ENCODE assay signal across 8 cellular contexts in genomic region chr10:15369642-15370211, GRCh38. TPM values are rescaled to one million over a fixed set of nuclear protein-coding genes. Genes with fewer than 3 reads are reported as not detected.
A peak's percentile ranks its signal among the peaks of the same experiment; 100 is the strongest.
DNase-seq lines count a peak whose midpoint lies in the region; ATAC-seq and TF ChIP-seq lines count a peak whose summit lies in the region.

No MANE protein-coding gene starts in this region.

- ATAC-seq in activated T-helper 17 cell treated with anti-CD3 and anti-CD28 coated beads, Interleukin-2, amount 50 U/mL, for 72 hours (replicated peaks), result no peak
- no peak for ATAC-seq in psoas muscle
- no peak for ATAC-seq in HG03280 (IDR thresholded peaks at IDR 0.05; ENCODE audit: unreplicated experiment)
- ATAC-seq in HG03139 (IDR thresholded peaks at IDR 0.05; ENCODE audit: unreplicated experiment), result no peak

- no peaks in the 10 kb centered on the region for H3K9me3 Mint-ChIP-seq in activated T-helper 17 cell treated with anti-CD3 and anti-CD28 coated beads, Interleukin-2, amount 50 U/mL, for 72 hours

- peaks cover 5% of the 10 kb centered on the region for H3K4me1 Mint-ChIP-seq in activated T-helper 17 cell treated with anti-CD3 and anti-CD28 coated beads, Interleukin-2, amount 50 U/mL, for 72 hours

- H3K36me3 Mint-ChIP-seq in activated T-helper 17 cell treated with anti-CD3 and anti-CD28 coated beads, Interleukin-2, amount 50 U/mL, for 72 hours (ENCODE audit: low read depth), result no peaks in the 10 kb centered on the region

- WGBS in psoas muscle, 3 donors, result 14 to 29% (median 18%) methylated on average over 23 of the region's 23 CpGs

- DNase-seq in NCI-H748 (lab: John Stamatoyannopoulos, UW; ENCODE audit: unreplicated experiment) (peak; percentile 35), NCI-H748 treated with DMSO at 0.1 percent for 48 hours (lab: John Stamatoyannopoulos, UW) (no peak), left ventricle myocardium inferior (peak; percentile 26), psoas muscle (peak in 1 of 2 donors; percentile 20)
- no peak for DNase-seq in activated effector memory CD4-positive, alpha-beta T cell treated with Interleukin-2 at 50 U/mL for 16 hours

- peak overlapping the region; percentile 70 for H3K4me3 Mint-ChIP-seq in activated T-helper 17 cell treated with anti-CD3 and anti-CD28 coated beads, Interleukin-2, amount 50 U/mL, for 72 hours

- intact Hi-C loops in left ventricle myocardium inferior (cut with micrococcal nuclease) (loop anchor here (10.0 kb wide), 1 partner anchor 155 kb away; no protein-coding TSS in a partner anchor), psoas muscle (cut with DNase I) (no loop called here)

- no peaks in the 10 kb centered on the region for H3K9me3 ChIP-seq in left ventricle myocardium inferior (replicated peaks)
- H3K9me3 ChIP-seq in psoas muscle, result no peaks in the 10 kb centered on the region

- H3K27me3 ChIP-seq in left ventricle myocardium inferior (ENCODE audit: low read depth), result no peaks in the 10 kb centered on the region
- H3K27me3 ChIP-seq in psoas muscle (ENCODE audit: insufficient read depth in 3 of 3, low read length in 2 of 3), result peaks cover 0 to 2% (median 0%) of the 10 kb centered on the region in 3 donors

- peaks cover 3% of the 10 kb centered on the region for H3K27me3 Mint-ChIP-seq in activated T-helper 17 cell treated with anti-CD3 and anti-CD28 coated beads, Interleukin-2, amount 50 U/mL, for 72 hours

- TF ChIP-seq CTCF in left ventricle myocardium inferior (IDR thresholded peaks at IDR 0.05; ENCODE audit: borderline replicate concordance), result no peak
- TF ChIP-seq CTCF in psoas muscle (IDR thresholded peaks at IDR 0.05), result no peak

- peaks cover 45% of the 10 kb centered on the region for H3K4me1 ChIP-seq in left ventricle myocardium inferior
- H3K4me1 ChIP-seq in psoas muscle, result no peaks in the 10 kb centered on the region

- H3K36me3 ChIP-seq in left ventricle myocardium inferior, result no peaks in the 10 kb centered on the region
- H3K36me3 ChIP-seq in psoas muscle (ENCODE audit: insufficient read depth in 1 of 2, low read depth in 1 of 2), result no peaks in the 10 kb centered on the region

- peak overlapping the region; percentile 69 for H3K27ac Mint-ChIP-seq in activated T-helper 17 cell treated with anti-CD3 and anti-CD28 coated beads, Interleukin-2, amount 50 U/mL, for 72 hours

- H3K27ac ChIP-seq in left ventricle myocardium inferior (replicated peaks), result peak overlapping the region; percentile 78
- H3K27ac ChIP-seq in psoas muscle, result peak overlapping the region; percentile 4

- peak overlapping the region; percentile 76 for H3K4me3 ChIP-seq in left ventricle myocardium inferior
- peak overlapping the region; percentile 77 for H3K4me3 ChIP-seq in psoas muscle

RNA-seq across cellular contexts. Expression of gene FAM171A1, which starts 1.4 kb away (rescaled TPM):
- 1 to 10 TPM; 2.4 to 3.9 TPM for total RNA-seq in activated T-helper 17 cell treated with anti-CD3 and anti-CD28 coated beads, Interleukin-2, amount 50 U/mL, for 72 hours
- total RNA-seq in left ventricle myocardium inferior (8.3 TPM), psoas muscle (10 to 100 TPM in 1 of 4 donors, 1 to 10 TPM in 3; 3.9 to 10.5 (median 5.9) TPM)
- 1 to 10 TPM; 4.4 to 6.5 (median 4.5) TPM for polyA plus RNA-seq in psoas muscle

Comparison
In these comparisons a context has a peak if more than half of its experiments do, and no peak if none do; other contexts are left out.
1. DNase-seq: peak in NCI-H748 (single experiment) and left ventricle myocardium inferior (single experiment); none in NCI-H748 treated with DMSO at 0.1 percent for 48 hours (single experiment) and activated effector memory CD4-positive, alpha-beta T cell treated with Interleukin-2 at 50 U/mL for 16 hours (single experiment).